Comparison of ENCODE assay signal across 10 cellular contexts in the genomic region with DNA sequence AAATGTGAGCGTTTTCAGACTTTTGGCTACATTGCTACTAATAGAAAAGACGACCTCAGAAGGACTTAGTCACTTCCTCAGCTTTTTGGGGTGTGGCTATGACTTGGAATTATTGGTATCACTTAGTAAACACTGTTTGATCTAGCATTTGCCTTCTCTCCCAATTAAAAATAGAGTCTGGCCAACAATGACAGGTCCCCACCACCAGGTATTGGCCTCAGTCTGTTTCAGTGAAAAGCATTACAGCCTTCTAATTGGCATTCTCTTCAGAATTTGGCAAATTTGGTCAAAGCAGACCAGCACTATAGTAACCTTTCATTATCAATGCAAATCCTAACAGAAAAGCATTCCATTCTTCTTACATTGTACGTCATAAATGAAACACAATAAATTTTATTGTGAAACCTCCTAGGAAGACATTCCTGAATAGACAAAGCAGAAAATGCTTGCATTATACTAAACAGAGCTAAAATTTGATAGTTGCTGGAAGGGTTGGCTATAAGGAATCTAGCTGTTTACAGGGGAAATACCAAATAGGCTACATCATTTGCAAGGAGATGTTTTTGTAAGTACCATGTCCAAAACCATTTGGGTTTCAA.
DNase-seq lines count a peak whose midpoint lies in the region; FAIRE-seq and TF ChIP-seq lines count a peak whose summit lies in the region.
"Had no signal": no experiment of that assay in that cellular context is flagged by ENCODE, and none has a peak within 500 bp of the region (broad histone marks: within the 10 kb centered on the region; RNA-seq: fewer than 3 reads in every experiment).

No MANE protein-coding gene starts in this region.

- H3K9me3 ChIP-seq in SJCRH30 (replicated peaks) (peaks cover 5% of the 10 kb centered on the region; the same call in 1 of the 2 replicates), skeletal muscle satellite cell (replicated peaks; ENCODE audit: low read length) (peaks cover 7% of the 10 kb centered on the region), kidney (ENCODE audit: control insufficient read depth in 1 of 2, low read length in 2 of 2) (no peaks in the 10 kb centered on the region), ovary (no peaks in the 10 kb centered on the region)

- WGBS in ovary, 3 donors: 3 to 8% (median 7%) methylated on average over 3 of the region's 3 CpGs

- H3K4me2 ChIP-seq in skeletal muscle satellite cell (ENCODE audit: low read length): peak overlapping the region; percentile 80

- H3K9ac ChIP-seq in skeletal muscle satellite cell (ENCODE audit: low read depth, low read length) (peak overlapping the region; percentile 79), kidney (ENCODE audit: low read length in 2 of 2) (no peak overlapping the region)

- TF ChIP-seq EP300 in ovary (IDR thresholded peaks at IDR 0.05): no peak

- H3K4me1 ChIP-seq in SJCRH30: peaks cover 52% of the 10 kb centered on the region
- peaks cover 50% of the 10 kb centered on the region for H3K4me1 ChIP-seq in skeletal muscle satellite cell (ENCODE audit: control insufficient read depth, insufficient read depth, low read length)
- no peaks in the 10 kb centered on the region for H3K4me1 ChIP-seq in kidney (ENCODE audit: control insufficient read depth in 1 of 2, insufficient read depth in 1 of 2, low read depth in 1 of 2, low read length in 2 of 2)
- H3K4me1 ChIP-seq in ovary (ENCODE audit: insufficient read depth): peaks cover 8% of the 10 kb centered on the region

- no peak for TF ChIP-seq POLR2A in ovary (IDR thresholded peaks at IDR 0.05)

- FAIRE-seq in kidney (lab: Jason Lieb, UNC): no peak

- TF ChIP-seq CTCF in fibroblast of the aortic adventitia (IDR thresholded peaks at IDR 0.05; ENCODE audit: insufficient read depth, low read length) (peak; percentile 18), kidney (IDR thresholded peaks at IDR 0.05; ENCODE audit: borderline replicate concordance, extremely low read depth, insufficient read depth) (no peak), ovary (IDR thresholded peaks at IDR 0.05) (no peak)

- H3K4me3 ChIP-seq in SJCRH30: peak overlapping the region; percentile 49
- no peak overlapping the region for H3K4me3 ChIP-seq in fibroblast of the aortic adventitia (ENCODE audit: low read depth, low read length)
- H3K4me3 ChIP-seq in skeletal muscle satellite cell (ENCODE audit: low read length): peak overlapping the region; percentile 57
- H3K4me3 ChIP-seq in kidney (ENCODE audit: low read length in 2 of 2): no peak overlapping the region
- H3K4me3 ChIP-seq in ovary: no peak overlapping the region

- H3K27me3 ChIP-seq in SJCRH30: no peaks in the 10 kb centered on the region
- no peaks in the 10 kb centered on the region for H3K27me3 ChIP-seq in skeletal muscle satellite cell (ENCODE audit: control insufficient read depth, insufficient read depth, low read length)
- H3K27me3 ChIP-seq in ovary: no peaks in the 10 kb centered on the region

- DNase-seq in H4 (ENCODE audit: low spot score) (peak; percentile 80), SJCRH30 (peak; percentile 42 to 68), fibroblast of the aortic adventitia (ENCODE audit: low read depth) (peak; percentile 98), NCI-H510A treated with DMSO at 0.1 percent for 48 hours (lab: John Stamatoyannopoulos, UW) (no peak), kidney (no peak), ovary (no peak)
- DNase-seq in stimulated activated CD4-positive, alpha-beta T cell treated with anti-CD3 and anti-CD28 coated beads, Interleukin-4, amount 100 ng/mL, for 1 hour: no peak
- DNase-seq: activated naive CD8-positive, alpha-beta T cell treated with anti-CD3 and anti-CD28 coated beads, Interleukin-2, amount 10 ng/mL, durations not matched to agents 7 days and 5 days; NCI-H1105 treated with DMSO at 0.1 percent for 48 hours had no signal

- H3K36me3 ChIP-seq in SJCRH30: no peaks in the 10 kb centered on the region
- H3K36me3 ChIP-seq in skeletal muscle satellite cell (ENCODE audit: insufficient read depth, low read length): no peaks in the 10 kb centered on the region
- no peaks in the 10 kb centered on the region for H3K36me3 ChIP-seq in kidney (ENCODE audit: control insufficient read depth in 1 of 2, insufficient read depth in 2 of 2, low read length in 2 of 2)
- H3K36me3 ChIP-seq in ovary: no peaks in the 10 kb centered on the region

- H3K27ac ChIP-seq in SJCRH30 (peak overlapping the region; percentile 97), kidney (ENCODE audit: low read depth in 2 of 2, low read length in 2 of 2) (no peak overlapping the region), ovary (no peak overlapping the region)

- intact Hi-C loops in kidney (cut with DNase I) (no loop called here), ovary (cut with DNase I) (no loop called here)

Comparison
In these comparisons a context has a peak if more than half of its experiments do, and no peak if none do; other contexts are left out.
1. DNase-seq: peak in H4 (single experiment), SJCRH30 (2 of 2) and fibroblast of the aortic adventitia (single experiment); none in NCI-H510A treated with DMSO at 0.1 percent for 48 hours (single experiment), kidney (single experiment), ovary (0 of 5) and stimulated activated CD4-positive, alpha-beta T cell treated with anti-CD3 and anti-CD28 coated beads, Interleukin-4, amount 100 ng/mL, for 1 hour (single experiment).
2. H3K4me3 ChIP-seq: peak in SJCRH30 (single experiment) and skeletal muscle satellite cell (single experiment); none in fibroblast of the aortic adventitia (single experiment), kidney (0 of 2) and ovary (single experiment).